ENCODE assay signal across 2 cellular contexts in genomic region chr20:57585466-57586213, GRCh38.
TF ChIP-seq lines count a peak whose summit lies in the region.

No MANE protein-coding gene starts in this region.

TF ChIP-seq in K562, 482 proteins besides CTCF, POLR2A, EP300 and RAD21:
- peak; percentile 33 for TF ChIP-seq RBM25 (IDR thresholded peaks at IDR 0.05; ENCODE audit: low read depth, low read length, severe bottlenecking)
- TF ChIP-seq BCOR (IDR thresholded peaks at IDR 0.05) = peak; percentile 54; the same call in 1 of the 2 replicates
- no peak for TF ChIP-seq KAT7 (CRISPR knock-in tag; IDR thresholded peaks at IDR 0.05; ENCODE audit: borderline replicate concordance)
- TF ChIP-seq ZFP36 (IDR thresholded peaks at IDR 0.05; ENCODE audit: low read depth, low read length, partially characterized antibody) = peak; percentile 58
- no peak for TF ChIP-seq PTTG1 (tag; IDR thresholded peaks at IDR 0.05; ENCODE audit: low read depth)
- no peak for TF ChIP-seq HDAC6 (IDR thresholded peaks at IDR 0.05; ENCODE audit: low read depth, low read length)

TF ChIP-seq in HepG2, 621 proteins besides CTCF, POLR2A, EP300 and RAD21:
- TF ChIP-seq RARA (CRISPR knock-in tag; IDR thresholded peaks at IDR 0.05) = no peak
- 0 out of 2 replicates have a peak, but pooled peaks have one; percentile 18 for TF ChIP-seq TMF1 (CRISPR knock-in tag; IDR thresholded peaks at IDR 0.05; ENCODE audit: low read depth)
- no peak for TF ChIP-seq TOPORS (CRISPR knock-in tag; IDR thresholded peaks at IDR 0.05)
- no peak for TF ChIP-seq FOXP1 (IDR thresholded peaks at IDR 0.05)
- TF ChIP-seq FOXP1 (CRISPR knock-in tag; IDR thresholded peaks at IDR 0.05) = no peak
- no peak for TF ChIP-seq ZBED4 (CRISPR knock-in tag; IDR thresholded peaks at IDR 0.05; ENCODE audit: borderline replicate concordance)
- peak; percentile 22; the same call in 1 of the 2 replicates for TF ChIP-seq ZBTB7B (CRISPR knock-in tag; IDR thresholded peaks at IDR 0.05)
- peak; percentile 58 for TF ChIP-seq ZMYM3 (CRISPR knock-in tag; IDR thresholded peaks at IDR 0.05)
- no peak for TF ChIP-seq ZNF260 (CRISPR knock-in tag; IDR thresholded peaks at IDR 0.05; ENCODE audit: borderline replicate concordance, low read depth)
- no peak for TF ChIP-seq ZNF747 (CRISPR knock-in tag; IDR thresholded peaks at IDR 0.05; ENCODE audit: borderline replicate concordance)
- TF ChIP-seq SALL2 (CRISPR knock-in tag; IDR thresholded peaks at IDR 0.05) = no peak
- no peak for TF ChIP-seq ZNF570 (CRISPR knock-in tag; IDR thresholded peaks at IDR 0.05; ENCODE audit: borderline replicate concordance)
- peak; percentile 91 for TF ChIP-seq ZNF768 (CRISPR knock-in tag; IDR thresholded peaks at IDR 0.05)
- TF ChIP-seq ETV5 (CRISPR knock-in tag; IDR thresholded peaks at IDR 0.05; ENCODE audit: borderline replicate concordance) = no peak
- TF ChIP-seq ZHX1 (CRISPR knock-in tag; IDR thresholded peaks at IDR 0.05; ENCODE audit: low read depth) = no peak
- no peak for TF ChIP-seq ZNF367 (CRISPR knock-in tag; IDR thresholded peaks at IDR 0.05; ENCODE audit: borderline replicate concordance)
- TF ChIP-seq ZNF552 (CRISPR knock-in tag; IDR thresholded peaks at IDR 0.05; ENCODE audit: borderline replicate concordance) = no peak
- TF ChIP-seq PBX3 (CRISPR knock-in tag; IDR thresholded peaks at IDR 0.05; ENCODE audit: borderline replicate concordance) = no peak
- no peak for TF ChIP-seq ZNF124 (CRISPR knock-in tag; IDR thresholded peaks at IDR 0.05)
- TF ChIP-seq SYNCRIP (IDR thresholded peaks at IDR 0.05; ENCODE audit: insufficient read depth, low read depth, low read length) = no peak
- TF ChIP-seq ZNF639 (CRISPR knock-in tag; conservative IDR thresholded peaks at IDR 0.05) = no peak
- TF ChIP-seq E2F1 (CRISPR knock-in tag; IDR thresholded peaks at IDR 0.05) = no peak
- TF ChIP-seq FOXC1 (CRISPR knock-in tag; IDR thresholded peaks at IDR 0.05; ENCODE audit: borderline replicate concordance) = 0 out of 2 replicates have a peak, but pooled peaks have one; percentile 27
- TF ChIP-seq KLF15 (CRISPR knock-in tag; IDR thresholded peaks at IDR 0.05; ENCODE audit: borderline replicate concordance) = no peak
- no peak for TF ChIP-seq ZFY (CRISPR knock-in tag; IDR thresholded peaks at IDR 0.05)
- no peak for TF ChIP-seq ZBTB33 (CRISPR knock-in tag; IDR thresholded peaks at IDR 0.05)
- no peak for TF ChIP-seq ZNF629 (CRISPR knock-in tag; conservative IDR thresholded peaks at IDR 0.05)
- no peak for TF ChIP-seq UBTF (CRISPR knock-in tag; IDR thresholded peaks at IDR 0.05)
- no peak for TF ChIP-seq RFXANK (CRISPR knock-in tag; IDR thresholded peaks at IDR 0.05)
- no peak for TF ChIP-seq FOXO1 (CRISPR knock-in tag; IDR thresholded peaks at IDR 0.05)
- TF ChIP-seq ZNF737 (CRISPR knock-in tag; IDR thresholded peaks at IDR 0.05; ENCODE audit: borderline replicate concordance) = 0 out of 2 replicates have a peak, but pooled peaks have one; percentile 48
- no peak for TF ChIP-seq ZNF468 (CRISPR knock-in tag; IDR thresholded peaks at IDR 0.05)
- TF ChIP-seq ZBTB39 (CRISPR knock-in tag; IDR thresholded peaks at IDR 0.05) = no peak
- TF ChIP-seq MAFK (conservative IDR thresholded peaks at IDR 0.05 in 1 of 2, IDR thresholded peaks at IDR 0.05 in 1 of 2; ENCODE audit: low read length in 2 of 2) = no peak
- TF ChIP-seq ZSCAN5A (CRISPR knock-in tag; IDR thresholded peaks at IDR 0.05; ENCODE audit: borderline replicate concordance) = no peak
